Comparison of ENCODE assay signal across 8 cellular contexts in genomic region chr3:130905551-130905950, GRCh38. TPM values are rescaled to one million over a fixed set of nuclear protein-coding genes. Genes with fewer than 3 reads are reported as not detected.
DNase-seq lines count a peak whose midpoint lies in the region; ATAC-seq and TF ChIP-seq lines count a peak whose summit lies in the region.

No MANE protein-coding gene starts in this region.

- no peak overlapping the region for H2BK12ac ChIP-seq in mesenchymal stem cell (ENCODE audit: low read length in 2 of 2)

- H3K4ac ChIP-seq in mesenchymal stem cell (ENCODE audit: low read depth in 1 of 2, low read length in 2 of 2): no peak overlapping the region

- TF ChIP-seq EP300 in suprapubic skin (IDR thresholded peaks at IDR 0.05): no peak

- H2BK5ac ChIP-seq in mesenchymal stem cell (ENCODE audit: low read depth, low read length, poor library complexity, severe bottlenecking): no peak overlapping the region

- no peak overlapping the region for H3K14ac ChIP-seq in mesenchymal stem cell (ENCODE audit: low read length in 2 of 2)

- 77% methylated on average over 1 of the region's 1 CpG for WGBS in mesenchymal stem cell
- 18% methylated on average over 1 of the region's 1 CpG for WGBS in suprapubic skin

- H4K91ac ChIP-seq in mesenchymal stem cell (ENCODE audit: low read length): no peak overlapping the region

- H2BK15ac ChIP-seq in mesenchymal stem cell (ENCODE audit: low read depth, poor library complexity, severe bottlenecking): no peak overlapping the region

- TF ChIP-seq POLR2A in suprapubic skin (IDR thresholded peaks at IDR 0.05): no peak

- no peak overlapping the region for H3K18ac ChIP-seq in mesenchymal stem cell (ENCODE audit: low read depth in 1 of 2, low read length in 2 of 2)

- no peak overlapping the region for H3K27ac ChIP-seq in DOHH2 (ENCODE audit: low read depth, low read length)
- no peak overlapping the region for H3K27ac ChIP-seq in mesenchymal stem cell (ENCODE audit: low read length, poor library complexity, severe bottlenecking)
- H3K27ac ChIP-seq in suprapubic skin: no peak overlapping the region
- H3K27ac ChIP-seq in substantia nigra (ENCODE audit: low read depth, low read length, poor library complexity, severe bottlenecking): no peak overlapping the region

- H3K9me2 ChIP-seq in DOHH2 (replicated peaks; ENCODE audit: control insufficient read depth, low read length): no peaks in the 10 kb centered on the region

- H3K27me3 ChIP-seq in DOHH2 (ENCODE audit: control insufficient read depth, low read length) (no peaks in the 10 kb centered on the region), adipocyte (replicated peaks; ENCODE audit: control insufficient read depth, insufficient read depth, low read length) (no peaks in the 10 kb centered on the region), mesenchymal stem cell (ENCODE audit: control insufficient read depth in 1 of 2, insufficient read depth in 1 of 2, low read length in 2 of 2) (no peaks in the 10 kb centered on the region), suprapubic skin (no peaks in the 10 kb centered on the region)

- no peak overlapping the region for H2AK5ac ChIP-seq in mesenchymal stem cell (ENCODE audit: low read length, severe bottlenecking)

- H3K9me3 ChIP-seq in DOHH2 (ENCODE audit: control insufficient read depth, insufficient read depth, low read length): no peaks in the 10 kb centered on the region
- H3K9me3 ChIP-seq in adipocyte (ENCODE audit: control insufficient read depth, low read length): no peaks in the 10 kb centered on the region
- H3K9me3 ChIP-seq in mesenchymal stem cell (ENCODE audit: control insufficient read depth, low read length): no peaks in the 10 kb centered on the region
- H3K9me3 ChIP-seq in suprapubic skin: no peaks in the 10 kb centered on the region

- H3K9ac ChIP-seq in adipocyte (ENCODE audit: low read length) (no peak overlapping the region), mesenchymal stem cell (ENCODE audit: low read length) (no peak overlapping the region)

- H3K79me1 ChIP-seq in mesenchymal stem cell (replicated peaks; ENCODE audit: low read length, poor library complexity, severe bottlenecking): peaks cover 1% of the 10 kb centered on the region

- H3K4me3 ChIP-seq in DOHH2 (ENCODE audit: low read length) (no peak overlapping the region), adipocyte (ENCODE audit: low read length) (peak overlapping the region; percentile 31), mesenchymal stem cell (ENCODE audit: insufficient read depth in 1 of 2, low read depth in 1 of 2, low read length in 2 of 2) (no peak overlapping the region), suprapubic skin (no peak overlapping the region)

- peaks cover 3% of the 10 kb centered on the region; the same call in 1 of the 2 replicates for H4K20me1 ChIP-seq in DOHH2 (ENCODE audit: control insufficient read depth, insufficient read depth, low read depth, low read length)

- H3K4me2 ChIP-seq in DOHH2 (ENCODE audit: low read length): peak overlapping the region; percentile 6; the same call in 1 of the 2 replicates
- no peak overlapping the region for H3K4me2 ChIP-seq in mesenchymal stem cell (ENCODE audit: low read length, poor library complexity, severe bottlenecking)

- no peak overlapping the region for H2AFZ ChIP-seq in mesenchymal stem cell (ENCODE audit: low read depth, low read length)

- peaks cover 17% of the 10 kb centered on the region for H3K36me3 ChIP-seq in DOHH2 (ENCODE audit: control insufficient read depth, low read length)
- H3K36me3 ChIP-seq in adipocyte (ENCODE audit: control insufficient read depth, insufficient read depth, low read length, severe bottlenecking): no peaks in the 10 kb centered on the region
- H3K36me3 ChIP-seq in mesenchymal stem cell (ENCODE audit: control insufficient read depth in 1 of 2, insufficient read depth in 2 of 2, low read depth in 1 of 2, low read length in 2 of 2): no peaks in the 10 kb centered on the region
- no peaks in the 10 kb centered on the region for H3K36me3 ChIP-seq in suprapubic skin

- TF ChIP-seq CTCF in DOHH2 (IDR thresholded peaks at IDR 0.05; ENCODE audit: low read depth, low read length, poor library complexity, severe bottlenecking): no peak
- TF ChIP-seq CTCF in suprapubic skin (IDR thresholded peaks at IDR 0.05): no peak

- peaks cover 95% of the 10 kb centered on the region for H3K79me2 ChIP-seq in DOHH2 (ENCODE audit: control insufficient read depth, low read length)

- ATAC-seq in HG02571 (IDR thresholded peaks at IDR 0.05; ENCODE audit: unreplicated experiment) (no peak), GM19395 (IDR thresholded peaks at IDR 0.05; ENCODE audit: unreplicated experiment) (no peak)

- H2BK120ac ChIP-seq in mesenchymal stem cell (ENCODE audit: low read depth, low read length): no peak overlapping the region

- no peak overlapping the region for H4K8ac ChIP-seq in mesenchymal stem cell (ENCODE audit: low read length)

- peak; percentile 64 for DNase-seq in HCEC 1CT
- DNase-seq in adipocyte (ENCODE audit: low read depth): peak; percentile 73
- DNase-seq in mesenchymal stem cell: peak; percentile 74
- no peak for DNase-seq in suprapubic skin (ENCODE audit: low spot score in 2 of 2)
- no peak for DNase-seq in substantia nigra (lab: John Stamatoyannopoulos, UW)

- peaks cover 45% of the 10 kb centered on the region for H3K4me1 ChIP-seq in DOHH2 (ENCODE audit: control insufficient read depth, low read length)
- peaks cover 32% of the 10 kb centered on the region for H3K4me1 ChIP-seq in adipocyte (ENCODE audit: control insufficient read depth, insufficient read depth, low read length)
- no peaks in the 10 kb centered on the region for H3K4me1 ChIP-seq in mesenchymal stem cell (ENCODE audit: control insufficient read depth, insufficient read depth, low read depth, low read length)
- peaks cover 32% of the 10 kb centered on the region for H3K4me1 ChIP-seq in suprapubic skin

- no peak overlapping the region for H3K23ac ChIP-seq in mesenchymal stem cell (ENCODE audit: low read length in 2 of 2)

- H3F3A ChIP-seq in DOHH2 (ENCODE audit: control insufficient read depth, insufficient read depth): no peaks in the 10 kb centered on the region

RNA-seq across cellular contexts. Expression of gene ATP2C1, which starts 11.7 kb away (rescaled TPM):
- polyA plus RNA-seq in mesenchymal stem cell (2013, experiment 1 of 2): 55.3 TPM
- polyA plus RNA-seq in mesenchymal stem cell (2013, experiment 2 of 2): 55.5 TPM
- total RNA-seq in suprapubic skin: 10 to 100 TPM; 55.1 to 69.9 (median 64.3) TPM

Comparison
In these comparisons a context has a peak if more than half of its experiments do, and no peak if none do; other contexts are left out.
1. DNase-seq: peak in HCEC 1CT (single experiment), adipocyte (single experiment) and mesenchymal stem cell (single experiment); none in suprapubic skin (0 of 2) and substantia nigra (0 of 49).